ENCODE assay signal across 22 cellular contexts in genomic region chr9:90974643-90975245, GRCh38.
"Had no signal": no experiment of that assay in that cellular context is flagged by ENCODE, and none has a peak within 500 bp of the region (broad histone marks: within the 10 kb centered on the region; RNA-seq: fewer than 3 reads in every experiment).

No MANE protein-coding gene starts in this region.

- H3K4me2 ChIP-seq: smooth muscle cell had no signal

- H3K4me3 ChIP-seq: gastrocnemius medialis, heart left ventricle, lower lobe of right lung, right lobe of liver, smooth muscle cell, upper lobe of right lung had no signal

- DNase-seq: activated CD4-positive, alpha-beta T cell treated with anti-CD3 and anti-CD28 coated beads for 36 hours; activated CD8-positive, alpha-beta T cell treated with anti-CD3 and anti-CD28 coated beads for 36 hours; activated gamma-delta T cell; activated T-cell treated with anti-CD3 and anti-CD28 coated beads, Interleukin-2, amount 50 U/mL, for 48 hours; amygdala; effector memory CD4-positive, alpha-beta T cell; gastrocnemius medialis; heart left ventricle; left cardiac atrium; lower lobe of right lung; nephron progenitor cell; right lobe of liver; stimulated activated CD4-positive, alpha-beta T cell treated with anti-CD3 and anti-CD28 coated beads, Interleukin-4, amount 100 ng/mL, for 4 hours; stimulated activated CD8-positive, alpha-beta memory T cell treated with anti-CD3 and anti-CD28 coated beads, Interleukin-4, amount 100 ng/mL, for 48 hours; stimulated activated naive CD8-positive, alpha-beta T cell treated with anti-CD3 and anti-CD28 coated beads, Interleukin-15, Interleukin-2, amounts not matched to agents 100 U/mL and 50 U/mL, for 24 hours; T-helper 2 cell had no signal

- H3K27ac ChIP-seq: gastrocnemius medialis, heart left ventricle, lower lobe of right lung, right lobe of liver, upper lobe of right lung had no signal

- H3K9me3 ChIP-seq: gastrocnemius medialis, heart left ventricle, lower lobe of right lung, right lobe of liver, upper lobe of right lung had no signal

- H3K9me3 Mint-ChIP-seq: activated CD8-positive, alpha-beta T cell treated with anti-CD3 and anti-CD28 coated beads for 36 hours; activated naive CD4-positive, alpha-beta T cell treated with anti-CD3 and anti-CD28 coated beads, Interleukin-2, amount 50 U/mL, for 72 hours; brain; dendritic cell treated with granulocyte-macrophage colony-stimulating factor and Interleukin-4, amounts not matched to agents 40 ng/mL and 50 ng/mL, for 4 days; mesothelial cell of epicardium; nephron progenitor cell had no signal

- H3K27ac Mint-ChIP-seq: activated CD4-positive, alpha-beta T cell treated with anti-CD3 and anti-CD28 coated beads for 36 hours; activated CD8-positive, alpha-beta T cell treated with anti-CD3 and anti-CD28 coated beads for 36 hours; dendritic cell treated with granulocyte-macrophage colony-stimulating factor and Interleukin-4, amounts not matched to agents 40 ng/mL and 50 ng/mL, for 4 days; mesothelial cell of epicardium; nephron progenitor cell had no signal

- H3K27me3 ChIP-seq: gastrocnemius medialis, right lobe of liver, upper lobe of right lung had no signal

- H3K36me3 Mint-ChIP-seq: activated naive CD4-positive, alpha-beta T cell treated with anti-CD3 and anti-CD28 coated beads, Interleukin-2, amount 50 U/mL, for 72 hours; brain; mesothelial cell of epicardium had no signal

- H3K4me3 Mint-ChIP-seq: activated CD4-positive, alpha-beta T cell treated with anti-CD3 and anti-CD28 coated beads for 36 hours; activated CD8-positive, alpha-beta T cell treated with anti-CD3 and anti-CD28 coated beads for 36 hours; brain; dendritic cell treated with granulocyte-macrophage colony-stimulating factor and Interleukin-4, amounts not matched to agents 40 ng/mL and 50 ng/mL, for 4 days; mesothelial cell of epicardium; nephron progenitor cell had no signal

- ATAC-seq: activated CD4-positive, alpha-beta T cell treated with anti-CD3 and anti-CD28 coated beads for 36 hours; activated CD8-positive, alpha-beta T cell treated with anti-CD3 and anti-CD28 coated beads for 36 hours; activated naive CD4-positive, alpha-beta T cell treated with anti-CD3 and anti-CD28 coated beads, Interleukin-2, amount 50 U/mL, for 72 hours; gastrocnemius medialis; heart left ventricle; left cardiac atrium; lower lobe of right lung; right lobe of liver; stimulated activated naive CD8-positive, alpha-beta T cell treated with anti-CD3 and anti-CD28 coated beads, Interleukin-15, Interleukin-2, amounts not matched to agents 100 U/mL and 50 U/mL, for 24 hours; upper lobe of right lung had no signal

- H3K4me1 ChIP-seq: gastrocnemius medialis, heart left ventricle, lower lobe of right lung, right lobe of liver, upper lobe of right lung had no signal

- H3K36me3 ChIP-seq: gastrocnemius medialis, heart left ventricle, lower lobe of right lung, right lobe of liver, upper lobe of right lung had no signal
